8 cellular contexts compared by ENCODE assay signal in the genomic region with DNA sequence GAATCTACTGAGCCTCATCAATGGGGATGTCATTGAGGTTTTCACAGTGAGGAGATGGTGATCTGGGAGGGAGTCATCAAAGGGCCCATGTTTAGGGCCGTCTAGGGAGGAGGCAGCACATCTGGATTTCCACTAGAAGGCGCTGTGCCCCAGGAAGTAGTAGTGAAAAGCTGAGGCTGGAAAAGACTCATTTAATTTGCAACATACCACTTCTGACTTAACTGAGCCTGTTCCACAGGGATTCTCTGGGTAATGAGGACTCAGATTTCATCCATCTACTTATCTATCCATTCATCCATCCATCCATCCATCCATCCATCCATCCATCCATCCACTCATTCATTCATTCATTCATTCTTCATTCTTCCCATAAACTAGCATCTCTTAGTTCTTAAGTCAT. TPM values are rescaled to one million over a fixed set of nuclear protein-coding genes. Genes with fewer than 3 reads are reported as not detected.
DNase-seq lines count a peak whose midpoint lies in the region; ATAC-seq, FAIRE-seq and TF ChIP-seq lines count a peak whose summit lies in the region.

No MANE protein-coding gene starts in this region.

- DNase-seq in Ammon's horn (ENCODE audit: low spot score) (peak; percentile 80), GM19239 (ENCODE audit: insufficient read length, low spot score) (no peak), NCI-H2196 treated with DMSO at 0.1 percent for 48 hours (lab: John Stamatoyannopoulos, UW; ENCODE audit: unreplicated experiment) (peak; percentile 42), dermis blood vessel endothelial cell (peak; percentile 65), myocyte (ENCODE audit: low read depth) (peak; percentile 68), type B pancreatic cell (ENCODE audit: extremely low spot score, unreplicated experiment) (no peak)
- peak; percentile 37 for DNase-seq in activated CD4-positive, alpha-beta T cell treated with anti-CD3 and anti-CD28 coated beads for 1 hour

- no peak overlapping the region for H3K4me3 Mint-ChIP-seq in type B pancreatic cell

- no peaks in the 10 kb centered on the region for H3K36me3 Mint-ChIP-seq in type B pancreatic cell

- peak overlapping the region; percentile 2 for H3K27ac Mint-ChIP-seq in type B pancreatic cell

- FAIRE-seq in GM19239 (lab: Jason Lieb, UNC): peak; percentile 75

- H3K9me3 Mint-ChIP-seq in type B pancreatic cell: no peaks in the 10 kb centered on the region

- H3K27me3 Mint-ChIP-seq in type B pancreatic cell: peaks cover 10% of the 10 kb centered on the region

- no peak for ATAC-seq in GM21717 (IDR thresholded peaks at IDR 0.05; ENCODE audit: unreplicated experiment)

- peak; percentile 87 for TF ChIP-seq CTCF in type B pancreatic cell (conservative IDR thresholded peaks at IDR 0.05)

- no peaks in the 10 kb centered on the region for H3K4me1 Mint-ChIP-seq in type B pancreatic cell (ENCODE audit: unreplicated experiment)

RNA-seq across cellular contexts. Expression of a gene that starts 17.4 kb away (rescaled TPM):
- total RNA-seq in dermis blood vessel endothelial cell: 1.8 and 3.7 TPM in 2 replicates
- total RNA-seq in myocyte: 104 and 161 TPM in 2 replicates
- 47.7 TPM for polyA plus RNA-seq in myocyte (2012)
- 10.9 and 29.0 TPM in 2 replicates for total RNA-seq in type B pancreatic cell (ENCODE audit: low replicate concordance)

RNA-seq across cellular contexts. Expression of a gene that starts 46.8 kb away (rescaled TPM):
- total RNA-seq in dermis blood vessel endothelial cell (not detected in 2 replicates), myocyte (not detected in 2 replicates), type B pancreatic cell (ENCODE audit: low replicate concordance) (0.14 and 2.4 TPM in 2 replicates)
- polyA plus RNA-seq in myocyte (2012): 0.10 TPM

Comparison
In these comparisons a context has a peak if more than half of its experiments do, and no peak if none do; other contexts are left out.
1. DNase-seq: peak in Ammon's horn (single experiment), NCI-H2196 treated with DMSO at 0.1 percent for 48 hours (single experiment), activated CD4-positive, alpha-beta T cell treated with anti-CD3 and anti-CD28 coated beads for 1 hour (single experiment), dermis blood vessel endothelial cell (single experiment) and myocyte (single experiment); none in GM19239 (single experiment) and type B pancreatic cell (single experiment).